In the genomic region with DNA sequence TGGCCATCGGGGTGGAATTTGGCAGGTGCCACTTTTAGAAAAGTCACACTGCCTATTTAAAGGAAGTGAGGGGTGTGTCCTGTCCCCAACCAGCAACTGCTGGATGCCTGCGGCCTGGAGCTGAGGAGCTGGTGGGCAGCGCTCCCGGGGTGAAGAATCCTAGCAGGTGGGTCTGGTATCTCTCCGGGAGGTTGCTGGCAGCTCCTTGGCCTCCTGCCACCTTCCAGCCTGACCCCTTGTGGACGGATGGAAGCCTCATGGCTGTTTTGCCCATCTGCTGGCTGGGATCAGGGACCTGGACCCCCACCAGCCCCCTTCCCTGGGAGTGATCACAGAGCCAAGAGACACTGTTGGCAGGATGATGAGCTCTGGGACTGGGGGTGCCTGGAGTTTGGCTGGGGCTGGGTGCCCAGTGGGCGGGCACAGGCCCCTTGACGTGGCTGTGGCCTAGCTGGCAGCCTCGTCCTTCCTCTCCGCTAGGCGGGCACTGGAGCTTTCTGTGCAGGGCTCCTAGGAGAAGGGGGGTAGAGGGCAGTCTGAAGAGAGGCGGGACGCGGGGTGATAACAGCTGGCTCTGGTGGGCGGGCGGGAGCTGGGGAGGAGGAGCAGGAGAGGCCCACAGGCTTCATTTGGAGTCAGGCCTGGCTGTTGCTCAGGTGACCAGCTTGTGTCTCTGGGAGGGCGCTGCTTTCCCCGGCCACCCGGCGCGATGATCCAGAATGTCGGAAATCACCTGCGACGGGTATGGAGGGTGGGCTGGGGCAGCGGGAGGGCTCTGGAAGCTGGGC, we compare ENCODE assay signal across 8 cellular contexts. TPM values are rescaled to one million over a fixed set of nuclear protein-coding genes. Genes with fewer than 3 reads are reported as not detected.
DNase-seq lines count a peak whose midpoint lies in the region; ATAC-seq and TF ChIP-seq lines count a peak whose summit lies in the region.

A gene (plus strand): TSS at position 628 of the 788 bp plus-strand sequence. CDS start 82 bp downstream, at position 710.

- H3K4me1 Mint-ChIP-seq in GM23338: peaks cover 28% of the 10 kb centered on the region
- peaks cover 5 to 10% (median 6%) of the 10 kb centered on the region in 7 donors for H3K4me1 Mint-ChIP-seq in naive thymus-derived CD4-positive, alpha-beta T cell

- TF ChIP-seq CTCF in GM23338 (conservative IDR thresholded peaks at IDR 0.05; ENCODE audit: low read depth in 2 of 2): peak; percentile 54 to 59

- H3F3A ChIP-seq in GM23338 (replicated peaks; ENCODE audit: low read depth): peaks cover 4% of the 10 kb centered on the region

- H3K4me3 Mint-ChIP-seq in GM23338: no peak within 1 kb of the TSS
- H3K4me3 Mint-ChIP-seq in naive thymus-derived CD4-positive, alpha-beta T cell: no peak within 1 kb of the TSS

- no peaks in the 10 kb centered on the region for H3K36me3 Mint-ChIP-seq in GM23338 (ENCODE audit: low read depth)
- H3K36me3 Mint-ChIP-seq in naive thymus-derived CD4-positive, alpha-beta T cell: no peaks in the 10 kb centered on the region

- POLR2A ChIA-PET in naive thymus-derived CD4-positive, alpha-beta T cell (lab: Charles Lee): no interaction called here

- peak within 1 kb of the TSS; percentile 64 for H3K4me2 ChIP-seq in GM23338

- no peaks in the 10 kb centered on the region for H3K79me2 ChIP-seq in GM23338 (replicated peaks; ENCODE audit: insufficient read depth)

- H4K20me1 ChIP-seq in GM23338 (replicated peaks; ENCODE audit: insufficient read depth): no peaks in the 10 kb centered on the region

- H3K9me2 ChIP-seq in GM23338 (ENCODE audit: insufficient read depth): no peaks in the 10 kb centered on the region

- H3K4me3 ChIP-seq in GM23338: no peak within 1 kb of the TSS
- H3K4me3 ChIP-seq in naive thymus-derived CD4-positive, alpha-beta T cell (ENCODE audit: low read length): no peak within 1 kb of the TSS

- peaks cover 18% of the 10 kb centered on the region for H3K4me1 ChIP-seq in GM23338 (ENCODE audit: insufficient read depth)
- no peaks in the 10 kb centered on the region for H3K4me1 ChIP-seq in naive thymus-derived CD4-positive, alpha-beta T cell (ENCODE audit: control insufficient read depth in 2 of 2, insufficient read depth in 2 of 2, low read length in 2 of 2)

- DNase-seq in GM23338 (ENCODE audit: low spot score) (peak; percentile 75), SHP77 (lab: John Stamatoyannopoulos, UW) (peak; percentile 53 to 71), fibroblast of gingiva (ENCODE audit: low read depth) (peak; percentile 62), T1000 (lab: John Stamatoyannopoulos, UW) (no peak), NOMO-1 treated with DMSO at 0.1 percent for 48 hours (lab: John Stamatoyannopoulos, UW; ENCODE audit: unreplicated experiment) (no peak)
- no peak for DNase-seq in naive thymus-derived CD4-positive, alpha-beta T cell
- no peak for DNase-seq in activated naive CD4-positive, alpha-beta T cell treated with anti-CD3 and anti-CD28 coated beads, Interleukin-2, amount 50 U/mL, for 16 hours

- no peaks in the 10 kb centered on the region for H3K36me3 ChIP-seq in GM23338 (ENCODE audit: insufficient read depth)
- H3K36me3 ChIP-seq in naive thymus-derived CD4-positive, alpha-beta T cell (ENCODE audit: control insufficient read depth in 2 of 3, insufficient read depth in 3 of 3, low read length in 3 of 3): no peaks in the 10 kb centered on the region

- CTCF ChIA-PET in naive thymus-derived CD4-positive, alpha-beta T cell (lab: Charles Lee): interaction anchor here (1.6 kb wide), 1 partner anchor 11 kb away, joined by 4 read pairs; no protein-coding TSS in a partner anchor

- H3K27me3 Mint-ChIP-seq in GM23338 (ENCODE audit: insufficient read depth, low read depth, poor library complexity): peaks cover 18% of the 10 kb centered on the region
- peaks cover 0 to 10% (median 0%) of the 10 kb centered on the region in 5 donors for H3K27me3 Mint-ChIP-seq in naive thymus-derived CD4-positive, alpha-beta T cell

- no peak within 1 kb of the TSS for H3K27ac ChIP-seq in GM23338 (ENCODE audit: low read depth)
- no peak within 1 kb of the TSS for H3K27ac ChIP-seq in naive thymus-derived CD4-positive, alpha-beta T cell (ENCODE audit: low read depth, low read length)

- ATAC-seq in GM23338 (peak; percentile 82), GM21576 (IDR thresholded peaks at IDR 0.05; ENCODE audit: unreplicated experiment) (no peak)
- peak; percentile 48 for ATAC-seq in naive thymus-derived CD4-positive, alpha-beta T cell

- intact Hi-C loops in naive thymus-derived CD4-positive, alpha-beta T cell (cut with micrococcal nuclease): no loop called here

- no peaks in the 10 kb centered on the region for H3K27me3 ChIP-seq in GM23338 (ENCODE audit: insufficient read depth)
- no peaks in the 10 kb centered on the region for H3K27me3 ChIP-seq in naive thymus-derived CD4-positive, alpha-beta T cell (ENCODE audit: control insufficient read depth in 2 of 2, insufficient read depth in 2 of 2, low read length in 2 of 2)

- H2AFZ ChIP-seq in GM23338: 0 out of 2 replicates have a peak within 1 kb of the TSS, but pooled peaks have one; percentile 52

- no peaks in the 10 kb centered on the region for H3K9me3 Mint-ChIP-seq in GM23338
- H3K9me3 Mint-ChIP-seq in naive thymus-derived CD4-positive, alpha-beta T cell: no peaks in the 10 kb centered on the region

- H3K27ac Mint-ChIP-seq in GM23338: 0 out of 2 replicates have a peak within 1 kb of the TSS, but pooled peaks have one; percentile 53
- peak within 1 kb of the TSS in 1 of 9 donors; percentile 1 for H3K27ac Mint-ChIP-seq in naive thymus-derived CD4-positive, alpha-beta T cell

- H3K9me3 ChIP-seq in naive thymus-derived CD4-positive, alpha-beta T cell (ENCODE audit: control insufficient read depth in 2 of 3, low read length in 3 of 3): no peaks in the 10 kb centered on the region

TF ChIP-seq in GM23338, 12 proteins besides CTCF, POLR2A, EP300 and RAD21 (continues in another document):
- TF ChIP-seq NANOG (IDR thresholded peaks at IDR 0.05; ENCODE audit: borderline replicate concordance) (no peak), EZH2phosphoT487 (IDR thresholded peaks at IDR 0.05; ENCODE audit: unreplicated experiment) (no peak), JUNB (IDR thresholded peaks at IDR 0.05; ENCODE audit: unreplicated experiment) (no peak), STAT1 (IDR thresholded peaks at IDR 0.05; ENCODE audit: unreplicated experiment) (no peak), CREB1 (CRISPR knock-in tag; IDR thresholded peaks at IDR 0.05; ENCODE audit: low read depth) (no peak), EZH2 (IDR thresholded peaks at IDR 0.05; ENCODE audit: low read depth, unreplicated experiment) (no peak)
- TF ChIP-seq, protein P1, sequence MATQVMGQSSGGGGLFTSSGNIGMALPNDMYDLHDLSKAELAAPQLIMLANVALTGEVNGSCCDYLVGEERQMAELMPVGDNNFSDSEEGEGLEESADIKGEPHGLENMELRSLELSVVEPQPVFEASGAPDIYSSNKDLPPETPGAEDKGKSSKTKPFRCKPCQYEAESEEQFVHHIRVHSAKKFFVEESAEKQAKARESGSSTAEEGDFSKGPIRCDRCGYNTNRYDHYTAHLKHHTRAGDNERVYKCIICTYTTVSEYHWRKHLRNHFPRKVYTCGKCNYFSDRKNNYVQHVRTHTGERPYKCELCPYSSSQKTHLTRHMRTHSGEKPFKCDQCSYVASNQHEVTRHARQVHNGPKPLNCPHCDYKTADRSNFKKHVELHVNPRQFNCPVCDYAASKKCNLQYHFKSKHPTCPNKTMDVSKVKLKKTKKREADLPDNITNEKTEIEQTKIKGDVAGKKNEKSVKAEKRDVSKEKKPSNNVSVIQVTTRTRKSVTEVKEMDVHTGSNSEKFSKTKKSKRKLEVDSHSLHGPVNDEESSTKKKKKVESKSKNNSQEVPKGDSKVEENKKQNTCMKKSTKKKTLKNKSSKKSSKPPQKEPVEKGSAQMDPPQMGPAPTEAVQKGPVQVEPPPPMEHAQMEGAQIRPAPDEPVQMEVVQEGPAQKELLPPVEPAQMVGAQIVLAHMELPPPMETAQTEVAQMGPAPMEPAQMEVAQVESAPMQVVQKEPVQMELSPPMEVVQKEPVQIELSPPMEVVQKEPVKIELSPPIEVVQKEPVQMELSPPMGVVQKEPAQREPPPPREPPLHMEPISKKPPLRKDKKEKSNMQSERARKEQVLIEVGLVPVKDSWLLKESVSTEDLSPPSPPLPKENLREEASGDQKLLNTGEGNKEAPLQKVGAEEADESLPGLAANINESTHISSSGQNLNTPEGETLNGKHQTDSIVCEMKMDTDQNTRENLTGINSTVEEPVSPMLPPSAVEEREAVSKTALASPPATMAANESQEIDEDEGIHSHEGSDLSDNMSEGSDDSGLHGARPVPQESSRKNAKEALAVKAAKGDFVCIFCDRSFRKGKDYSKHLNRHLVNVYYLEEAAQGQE (IDR thresholded peaks at IDR 0.05; ENCODE audit: unreplicated experiment): no peak

RNA-seq across cellular contexts. Expression of the gene that starts here (rescaled TPM):
- 2.7 and 3.7 TPM in 2 replicates for total RNA-seq in GM23338 (2014; rRNA removed; shearing (Covaris generic))
- 1.6 and 2.0 TPM in 2 replicates for polyA plus RNA-seq in GM23338 (2016; fragmentation: Nextera tagmentation; extraction: Ambion mirVana)
- 1 to 10 TPM in 3 of 5 experiments, under 1 TPM in 2; 0.22 to 2.3 (median 1.2) TPM for total RNA-seq in naive thymus-derived CD4-positive, alpha-beta T cell
- polyA plus RNA-seq in naive thymus-derived CD4-positive, alpha-beta T cell: under 1 TPM in 1 of 2 donors, not detected in 1; 0.06 TPM

Comparison
In these comparisons a context has a peak if more than half of its experiments do, and no peak if none do; other contexts are left out.
1. DNase-seq: peak in GM23338 (single experiment), SHP77 (2 of 2) and fibroblast of gingiva (single experiment); none in naive thymus-derived CD4-positive, alpha-beta T cell (0 of 9), activated naive CD4-positive, alpha-beta T cell treated with anti-CD3 and anti-CD28 coated beads, Interleukin-2, amount 50 U/mL, for 16 hours (single experiment), T1000 (single experiment) and NOMO-1 treated with DMSO at 0.1 percent for 48 hours (single experiment).